In genomic region chr11:22256876-22257275, GRCh38 we compare ENCODE assay signal across 33 cellular contexts.
"Had no signal": no experiment of that assay in that cellular context is flagged by ENCODE, and none has a peak within 500 bp of the region (broad histone marks: within the 10 kb centered on the region; RNA-seq: fewer than 3 reads in every experiment).

No MANE protein-coding gene starts in this region.

- H3K36me3 ChIP-seq: adrenal gland, ascending aorta, brain microvascular endothelial cell, breast epithelium, cardiac muscle cell had no signal

- H3K4me1 ChIP-seq: adrenal gland, ascending aorta, body of pancreas, breast epithelium had no signal

- ATAC-seq: activated naive CD4-positive, alpha-beta T cell treated with anti-CD3 and anti-CD28 coated beads, Interleukin-2, amount 50 U/mL, for 72 hours; activated naive CD8-positive, alpha-beta T cell treated with anti-CD3 and anti-CD28 coated beads, Interleukin-2, amount 50 U/mL, for 24 hours; activated T-cell treated with anti-CD3 and anti-CD28 coated beads, Interleukin-2, amount 50 U/mL, for 4 hours; activated T-cell treated with anti-CD3 and anti-CD28 coated beads, Interleukin-2, amount 50 U/mL, for 72 hours; activated T-helper 17 cell treated with anti-CD3 and anti-CD28 coated beads, Interleukin-2, amount 50 U/mL, for 72 hours; body of pancreas had no signal

- H3K4me3 ChIP-seq: adrenal gland, ascending aorta, body of pancreas, breast epithelium, cardiac muscle cell had no signal

- H3K27ac ChIP-seq: adrenal gland, ascending aorta, body of pancreas, brain microvascular endothelial cell, breast epithelium, cardiac muscle cell had no signal

- H3K9me3 ChIP-seq: adrenal gland, ascending aorta, body of pancreas, breast epithelium had no signal

- DNase-seq: activated effector memory CD4-positive, alpha-beta T cell treated with anti-CD3 and anti-CD28 coated beads, Interleukin-2, amount 50 U/mL, for 16 hours; activated effector memory CD4-positive, alpha-beta T cell treated with Interleukin-2 at 50 U/mL for 16 hours; activated gamma-delta T cell; activated gamma-delta T cell treated with Interleukin-2 at 50 U/mL for 16 hours; activated naive CD4-positive, alpha-beta T cell; activated naive CD4-positive, alpha-beta T cell treated with anti-CD3 and anti-CD28 coated beads for 36 hours; activated naive CD4-positive, alpha-beta T cell treated with anti-CD3 and anti-CD28 coated beads, Interleukin-2, amount 10 ng/mL, durations not matched to agents 7 days and 5 days; activated naive CD4-positive, alpha-beta T cell treated with anti-CD3 and anti-CD28 coated beads, Interleukin-2, amount 50 U/mL, for 16 hours; activated naive CD4-positive, alpha-beta T cell treated with Interleukin-2 at 50 U/mL for 16 hours; activated naive CD8-positive, alpha-beta T cell treated with anti-CD3 and anti-CD28 coated beads for 36 hours; activated naive CD8-positive, alpha-beta T cell treated with anti-CD3 and anti-CD28 coated beads, Interleukin-2, amount 10 ng/mL, durations not matched to agents 7 days and 5 days; activated naive CD8-positive, alpha-beta T cell treated with anti-CD3 and anti-CD28 coated beads, Interleukin-2, amount 50 U/mL, for 24 hours; activated T-cell treated with anti-CD3 and anti-CD28 coated beads, Interleukin-2, amount 50 U/mL, for 24 hours; activated T-cell treated with anti-CD3 and anti-CD28 coated beads, Interleukin-2, amount 50 U/mL, for 4 hours; activated T-cell treated with anti-CD3 and anti-CD28 coated beads, Interleukin-2, amount 50 U/mL, for 48 hours; activated T-cell treated with anti-CD3 and anti-CD28 coated beads, Interleukin-2, amount 50 U/mL, for 72 hours; adrenal gland; amniotic stem cell; amygdala; anterior cingulate cortex; aorta; body of pancreas; brain microvascular endothelial cell; caudate nucleus; central memory CD4-positive, alpha-beta T cell; cerebellar nuclear complex had no signal

- FAIRE-seq: astrocyte, bronchial epithelial cell had no signal

- H3K27me3 ChIP-seq: adrenal gland, ascending aorta, body of pancreas, brain microvascular endothelial cell, breast epithelium had no signal
